9 cellular contexts compared by ENCODE assay signal in genomic region chr20:58237318-58238182, GRCh38. TPM values are rescaled to one million over a fixed set of nuclear protein-coding genes. Genes with fewer than 3 reads are reported as not detected.
DNase-seq lines count a peak whose midpoint lies in the region; ATAC-seq lines count a peak whose summit lies in the region.
"Had no signal": no experiment of that assay in that cellular context is flagged by ENCODE, and none has a peak within 500 bp of the region (broad histone marks: within the 10 kb centered on the region; RNA-seq: fewer than 3 reads in every experiment).

No MANE protein-coding gene starts in this region.

- DNase-seq in DMS79 treated with DMSO at 0.1 percent for 48 hours (lab: John Stamatoyannopoulos, UW) (peak; percentile 54), DMS79 (lab: John Stamatoyannopoulos, UW) (no peak), T-cell (no peak), fibroblast of gingiva (ENCODE audit: low read depth) (peak; percentile 51), C1 segment of cervical spinal cord (lab: John Stamatoyannopoulos, UW) (no peak)
- no peak for DNase-seq in stimulated activated naive B cell treated with anti-CD40 and anti-IgM and Interleukin-4, amounts not matched to agents 10 μg/mL and 1 μg/mL and 100 μg/mL, for 72 hours

- POLR2A ChIA-PET in T-cell (lab: Charles Lee), result interaction anchor here (0.6 to 0.7 kb wide), 3 partner anchors 66 to 822 kb away, joined by 4 to 6 read pairs (median 5); no protein-coding TSS in a partner anchor

- ATAC-seq in T-cell (replicated peaks in 1 of 4) (no peak), GM18909 (IDR thresholded peaks at IDR 0.05; ENCODE audit: poor library complexity, unreplicated experiment) (no peak), GM18511 (IDR thresholded peaks at IDR 0.05; ENCODE audit: unreplicated experiment) (no peak)
- no peak for ATAC-seq in stimulated activated naive B cell treated with anti-CD40 and anti-IgM and Interleukin-4, amounts not matched to agents 10 μg/mL and 1 μg/mL and 100 μg/mL, for 72 hours (replicated peaks)

- peaks cover 11 to 17% (median 15%) of the 10 kb centered on the region in 3 donors for H3K4me1 Mint-ChIP-seq in T-cell
- H3K4me1 Mint-ChIP-seq in stimulated activated naive B cell treated with anti-CD40 and anti-IgM and Interleukin-4, amounts not matched to agents 10 μg/mL and 1 μg/mL and 100 μg/mL, for 72 hours, result peaks cover 7 to 12% of the 10 kb centered on the region in 2 donors

- no peaks in the 10 kb centered on the region for H3K27me3 Mint-ChIP-seq in T-cell
- no peaks in the 10 kb centered on the region for H3K27me3 Mint-ChIP-seq in stimulated activated naive B cell treated with anti-CD40 and anti-IgM and Interleukin-4, amounts not matched to agents 10 μg/mL and 1 μg/mL and 100 μg/mL, for 72 hours

- CTCF ChIA-PET in T-cell (lab: Charles Lee), result interaction anchor here in 1 of 2 donors (0.6 to 1.2 kb wide), 5 partner anchors 26 to 856 kb away, joined by 3 to 7 read pairs (median 4); partner anchors contain the start of gene VAPB

- peak overlapping the region; percentile 84 to 90 (median 88) for H3K4me3 Mint-ChIP-seq in T-cell
- H3K4me3 Mint-ChIP-seq in stimulated activated naive B cell treated with anti-CD40 and anti-IgM and Interleukin-4, amounts not matched to agents 10 μg/mL and 1 μg/mL and 100 μg/mL, for 72 hours, result peak overlapping the region; percentile 89 to 92

- H3K9me3 Mint-ChIP-seq in T-cell, result no peaks in the 10 kb centered on the region
- no peaks in the 10 kb centered on the region for H3K9me3 Mint-ChIP-seq in stimulated activated naive B cell treated with anti-CD40 and anti-IgM and Interleukin-4, amounts not matched to agents 10 μg/mL and 1 μg/mL and 100 μg/mL, for 72 hours

- H3K36me3 Mint-ChIP-seq in T-cell, result peaks cover 6% of the 10 kb centered on the region
- peaks cover 17 to 38% of the 10 kb centered on the region in 2 donors for H3K36me3 Mint-ChIP-seq in stimulated activated naive B cell treated with anti-CD40 and anti-IgM and Interleukin-4, amounts not matched to agents 10 μg/mL and 1 μg/mL and 100 μg/mL, for 72 hours

- H3K27ac Mint-ChIP-seq in T-cell, result peak overlapping the region; percentile 83 to 87
- no peak overlapping the region for H3K27ac Mint-ChIP-seq in stimulated activated naive B cell treated with anti-CD40 and anti-IgM and Interleukin-4, amounts not matched to agents 10 μg/mL and 1 μg/mL and 100 μg/mL, for 72 hours

RNA-seq across cellular contexts. Expression of gene ANKRD60, which starts 9.1 kb away (rescaled TPM):
- total RNA-seq in T-cell, result under 1 TPM in 1 of 5 donors, not detected in 4; 0.82 TPM
- total RNA-seq: left ventricle myocardium superior had no signal

Comparison
In these comparisons a context has a peak if more than half of its experiments do, and no peak if none do; other contexts are left out.
1. DNase-seq: peak in DMS79 treated with DMSO at 0.1 percent for 48 hours (single experiment) and fibroblast of gingiva (single experiment); none in DMS79 (single experiment), T-cell (0 of 34), stimulated activated naive B cell treated with anti-CD40 and anti-IgM and Interleukin-4, amounts not matched to agents 10 μg/mL and 1 μg/mL and 100 μg/mL, for 72 hours (single experiment) and C1 segment of cervical spinal cord (0 of 14).